Comparison of ENCODE assay signal across 13 cellular contexts in the genomic region with DNA sequence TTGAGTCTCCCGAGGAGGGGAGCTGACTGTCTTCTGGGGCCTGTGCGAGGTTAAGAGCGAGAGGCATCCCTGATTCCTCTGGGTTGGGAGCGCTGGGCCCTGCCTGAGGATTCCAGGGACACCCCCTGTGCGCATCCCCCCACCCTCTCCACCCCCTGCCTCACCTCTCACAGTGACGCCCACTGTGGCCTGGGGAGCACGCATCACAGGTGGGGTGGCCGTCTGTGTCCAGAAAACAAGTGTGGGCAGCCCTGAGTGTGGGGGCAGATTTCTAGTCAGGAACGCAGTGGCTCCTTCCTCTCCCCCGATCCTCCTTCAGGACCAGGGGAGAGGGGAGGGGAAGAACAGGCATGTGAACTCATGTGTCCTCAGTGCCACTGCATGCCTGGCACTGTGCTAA.
A peak's percentile ranks its signal among the peaks of the same experiment; 100 is the strongest.
DNase-seq lines count a peak whose midpoint lies in the region; ATAC-seq, FAIRE-seq and TF ChIP-seq lines count a peak whose summit lies in the region.
"Had no signal": no experiment of that assay in that cellular context is flagged by ENCODE, and none has a peak within 500 bp of the region (broad histone marks: within the 10 kb centered on the region; RNA-seq: fewer than 3 reads in every experiment).

No MANE protein-coding gene starts in this region.

- WGBS in H9 (ENCODE audit: extremely low coverage, insufficient read length, low lambda C conversion rate), result no CpG with 5 or more reads among the region's 10 CpGs
- WGBS in K562 (ENCODE audit: insufficient coverage, low coverage, missing lambda C conversion rate), result 79% methylated on average over 8 of the region's 10 CpGs

- H2AK5ac ChIP-seq in H9 (ENCODE audit: insufficient read length, low read length), result no peak overlapping the region

- no peak overlapping the region for H3K56ac ChIP-seq in H9 (ENCODE audit: insufficient read length, low read depth, low read length)

- H4K20me1 ChIP-seq in H9 (ENCODE audit: control insufficient read depth, insufficient read depth, insufficient read length) (no peaks in the 10 kb centered on the region), K562 (replicated peaks; ENCODE audit: control insufficient read depth, insufficient read depth, low read length) (no peaks in the 10 kb centered on the region)

- peaks cover 3 to 11% of the 10 kb centered on the region in 2 experiments for H3K4me1 Mint-ChIP-seq in H9

- in situ Hi-C loops in K562 (cut with MboI), result no loop called here

- H3K79me2 ChIP-seq in H9 (ENCODE audit: insufficient read depth, low read length), result no peaks in the 10 kb centered on the region
- H3K79me2 ChIP-seq in K562 (ENCODE audit: control insufficient read depth, insufficient read depth, low read length), result no peaks in the 10 kb centered on the region

- TF ChIP-seq CTCF in H9 (conservative IDR thresholded peaks at IDR 0.05), result no peak
- no peak for TF ChIP-seq CTCF in K562 (IDR thresholded peaks at IDR 0.05 in 2 of 3, conservative IDR thresholded peaks at IDR 0.05 in 1 of 3; ENCODE audit: insufficient read depth in 2 of 3, low read depth in 1 of 3, low read length in 3 of 3)

- DNase-seq in H9, result no peak
- DNase-seq in K562 (ENCODE audit: extremely low read depth in 1 of 4, low spot score in 3 of 4), result no peak
- no peak for DNase-seq in activated CD4-positive, alpha-beta T cell treated with anti-CD3 and anti-CD28 coated beads for 1 hour
- no peak for DNase-seq in stimulated activated naive CD4-positive, alpha-beta T cell (lab: John Stamatoyannopoulos, UW)
- DNase-seq: ACHN; CD4-positive, CD25-positive, alpha-beta regulatory T cell; GOT3; HCEC 1CT had no signal

- no peak overlapping the region; the same call in 1 of the 2 replicates for H3K14ac ChIP-seq in H9 (ENCODE audit: insufficient read depth, low read length)

- H4K5ac ChIP-seq in H9 (ENCODE audit: insufficient read length, low read depth, low read length), result no peak overlapping the region

- no peak for TF ChIP-seq RAD21 in K562 (CRISPR knock-in tag; conservative IDR thresholded peaks at IDR 0.05 in 1 of 2, IDR thresholded peaks at IDR 0.05 in 1 of 2)

- H3K4me1 ChIP-seq in H9 (ENCODE audit: insufficient read depth, low read length) (no peaks in the 10 kb centered on the region), K562 (replicated peaks in 1 of 2; ENCODE audit: control insufficient read depth in 2 of 2, insufficient read depth in 2 of 2, low read length in 2 of 2) (peaks cover 0 to 42% of the 10 kb centered on the region in 2 experiments; a peak in 2 of 5 replicates), stomach smooth muscle (ENCODE audit: control insufficient read depth, insufficient read depth, low read length) (peaks cover 27% of the 10 kb centered on the region)

- intact Hi-C loops in K562 (cut with micrococcal nuclease), result no loop called here

- no peaks in the 10 kb centered on the region for H3K23me2 ChIP-seq in H9 (ENCODE audit: insufficient read length, low read depth, low read length, poor library complexity, severe bottlenecking)

- H3K18ac ChIP-seq in H9 (ENCODE audit: insufficient read length, low read depth, low read length), result no peak overlapping the region

- no peaks in the 10 kb centered on the region for H3K27me3 Mint-ChIP-seq in H9 (ENCODE audit: low read depth)
- H3K27me3 Mint-ChIP-seq: CD4-positive, CD25-positive, alpha-beta regulatory T cell had no signal

- POLR2A ChIA-PET in K562 (lab: Yijun Ruan, JAX), result no interaction called here

- H3K4me3 Mint-ChIP-seq in H9, result no peak overlapping the region
- H3K4me3 Mint-ChIP-seq: CD4-positive, CD25-positive, alpha-beta regulatory T cell had no signal

- CTCF ChIA-PET in K562 (lab: Yijun Ruan, JAX; ENCODE audit: low intra/inter-chr PET ratio), result no interaction called here

- H2BK5ac ChIP-seq in H9 (ENCODE audit: insufficient read length, low read length), result no peak overlapping the region

- H3K23ac ChIP-seq in H9 (ENCODE audit: insufficient read length, low read depth, low read length), result no peak overlapping the region

- H2AFZ ChIP-seq in H9 (ENCODE audit: low read length), result no peak overlapping the region
- H2AFZ ChIP-seq in K562 (ENCODE audit: low read depth, low read length), result no peak overlapping the region

- H3K27ac Mint-ChIP-seq in H9, result peak overlapping the region in 2 of 3 experiments; percentile 57 to 94; a peak in 2 of 7 replicates
- H3K27ac Mint-ChIP-seq: CD4-positive, CD25-positive, alpha-beta regulatory T cell had no signal

- no peak overlapping the region for H3K9ac ChIP-seq in H9 (ENCODE audit: extremely low read depth, insufficient read length, low read length)
- H3K9ac ChIP-seq in K562 (ENCODE audit: insufficient read depth in 1 of 2, low read depth in 2 of 2, low read length in 2 of 2), result peak overlapping the region in 1 of 2 experiments; percentile 36; a peak in 1 of 4 replicates
- H3K9ac ChIP-seq in stomach smooth muscle (ENCODE audit: low read length in 2 of 2), result no peak overlapping the region
- H3K9ac ChIP-seq: BLaER1 treated with 17β-estradiol and CSF1 and Interleukin-3, amounts not matched to agents 10 nM and 100 nM had no signal

- H3K4me2 ChIP-seq in H9 (ENCODE audit: insufficient read depth, insufficient read length, low read length), result no peak overlapping the region
- H3K4me2 ChIP-seq in K562 (ENCODE audit: insufficient read depth, low read length), result no peak overlapping the region
- H3K4me2 ChIP-seq: BLaER1 treated with 17β-estradiol and CSF1 and Interleukin-3, amounts not matched to agents 10 nM and 100 nM had no signal

- peaks cover 18 to 76% (median 59%) of the 10 kb centered on the region in 3 experiments for H3K36me3 Mint-ChIP-seq in H9 (ENCODE audit: insufficient read depth in 1 of 3, low read depth in 3 of 3)
- H3K36me3 Mint-ChIP-seq: CD4-positive, CD25-positive, alpha-beta regulatory T cell had no signal

- no peak overlapping the region for H4K8ac ChIP-seq in H9 (replicated peaks; ENCODE audit: insufficient read length, low read depth, low read length)

- no peaks in the 10 kb centered on the region for H3K27me3 ChIP-seq in H9 (ENCODE audit: insufficient read depth, low read length)
- H3K27me3 ChIP-seq in K562 (ENCODE audit: control insufficient read depth in 2 of 2, insufficient read depth in 2 of 2, low read length in 2 of 2), result no peaks in the 10 kb centered on the region
- H3K27me3 ChIP-seq in stomach smooth muscle (ENCODE audit: control insufficient read depth in 1 of 2, insufficient read depth in 2 of 2, low read length in 2 of 2), result no peaks in the 10 kb centered on the region
- H3K27me3 ChIP-seq: BLaER1 treated with 17β-estradiol and CSF1 and Interleukin-3, amounts not matched to agents 10 nM and 100 nM had no signal

- ATAC-seq in K562 (no peak), GM19455 (IDR thresholded peaks at IDR 0.05; ENCODE audit: unreplicated experiment) (no peak)

- no peak for TF ChIP-seq EP300 in K562 (IDR thresholded peaks at IDR 0.05; ENCODE audit: low read length)

- no peak overlapping the region for H4K91ac ChIP-seq in H9 (ENCODE audit: insufficient read length, low read depth, low read length)

- H2BK120ac ChIP-seq in H9 (ENCODE audit: low read depth, low read length, poor library complexity, severe bottlenecking), result no peak overlapping the region

- BruUV-seq in K562 (replicated peaks; lab: Mats Ljungman, UMichigan), result no TSS peak

- no peak overlapping the region for H3T11ph ChIP-seq in H9 (ENCODE audit: low read length)

- H3K4me3 ChIP-seq in K562, result no peak overlapping the region
- H3K4me3 ChIP-seq in iPS-18c (ENCODE audit: insufficient read depth, low read depth, low read length), result peak overlapping the region; percentile 3; the same call in 1 of the 2 replicates
- H3K4me3 ChIP-seq in stomach smooth muscle (ENCODE audit: low read length in 2 of 2), result no peak overlapping the region
- H3K4me3 ChIP-seq: BLaER1 treated with 17β-estradiol and CSF1 and Interleukin-3, amounts not matched to agents 10 nM and 100 nM had no signal

- H3K9me3 ChIP-seq in H9 (ENCODE audit: control insufficient read depth, low read depth, low read length) (no peaks in the 10 kb centered on the region), K562 (replicated peaks; ENCODE audit: control insufficient read depth, insufficient read depth, low read depth, low read length) (no peaks in the 10 kb centered on the region), iPS-18c (ENCODE audit: control insufficient read depth, insufficient read depth, low read length) (no peaks in the 10 kb centered on the region), stomach smooth muscle (ENCODE audit: control insufficient read depth in 2 of 2, low read length in 2 of 2) (no peaks in the 10 kb centered on the region)
- H3K9me3 ChIP-seq: BLaER1 treated with 17β-estradiol and CSF1 and Interleukin-3, amounts not matched to agents 10 nM and 100 nM had no signal

- no peaks in the 10 kb centered on the region for H3K9me1 ChIP-seq in K562 (ENCODE audit: control insufficient read depth, insufficient read depth, low read length)

- no peak overlapping the region for H2BK15ac ChIP-seq in H9 (ENCODE audit: low read depth, low read length)

- H3K4ac ChIP-seq in H9 (ENCODE audit: low read depth, low read length), result no peak overlapping the region

- H3K27ac ChIP-seq in H9 (ENCODE audit: insufficient read length, low read depth, low read length), result no peak overlapping the region
- H3K27ac ChIP-seq in K562 (ENCODE audit: extremely low read depth, low read depth, low read length), result no peak overlapping the region
- peak overlapping the region; percentile 58 for H3K27ac ChIP-seq in stomach smooth muscle (ENCODE audit: low read length)
- H3K27ac ChIP-seq: BLaER1 treated with 17β-estradiol and CSF1 and Interleukin-3, amounts not matched to agents 10 nM and 100 nM; HL-60 had no signal

- H2BK20ac ChIP-seq in H9 (ENCODE audit: low read depth, low read length, poor library complexity, severe bottlenecking), result no peak overlapping the region

- FAIRE-seq in K562 (lab: Jason Lieb, UNC), result no peak

- no peak overlapping the region for H2BK12ac ChIP-seq in H9 (ENCODE audit: insufficient read length, low read depth, low read length)

- H3K36me3 ChIP-seq in K562 (ENCODE audit: control insufficient read depth, insufficient read depth, low read length) (peaks cover 92% of the 10 kb centered on the region; the same call in 2 of the 3 replicates), stomach smooth muscle (ENCODE audit: control insufficient read depth in 2 of 2, insufficient read depth in 2 of 2, low read length in 2 of 2) (peaks cover 77 to 78% of the 10 kb centered on the region in 2 donors)

- no peaks in the 10 kb centered on the region for H3K9me3 Mint-ChIP-seq in H9
- H3K9me3 Mint-ChIP-seq: CD4-positive, CD25-positive, alpha-beta regulatory T cell had no signal

- H3K79me1 ChIP-seq in H9 (ENCODE audit: insufficient read depth, low read depth, low read length, poor library complexity, severe bottlenecking), result no peaks in the 10 kb centered on the region

- TF ChIP-seq POLR2A in K562 (conservative IDR thresholded peaks at IDR 0.05), result no peak
